In the genomic region with DNA sequence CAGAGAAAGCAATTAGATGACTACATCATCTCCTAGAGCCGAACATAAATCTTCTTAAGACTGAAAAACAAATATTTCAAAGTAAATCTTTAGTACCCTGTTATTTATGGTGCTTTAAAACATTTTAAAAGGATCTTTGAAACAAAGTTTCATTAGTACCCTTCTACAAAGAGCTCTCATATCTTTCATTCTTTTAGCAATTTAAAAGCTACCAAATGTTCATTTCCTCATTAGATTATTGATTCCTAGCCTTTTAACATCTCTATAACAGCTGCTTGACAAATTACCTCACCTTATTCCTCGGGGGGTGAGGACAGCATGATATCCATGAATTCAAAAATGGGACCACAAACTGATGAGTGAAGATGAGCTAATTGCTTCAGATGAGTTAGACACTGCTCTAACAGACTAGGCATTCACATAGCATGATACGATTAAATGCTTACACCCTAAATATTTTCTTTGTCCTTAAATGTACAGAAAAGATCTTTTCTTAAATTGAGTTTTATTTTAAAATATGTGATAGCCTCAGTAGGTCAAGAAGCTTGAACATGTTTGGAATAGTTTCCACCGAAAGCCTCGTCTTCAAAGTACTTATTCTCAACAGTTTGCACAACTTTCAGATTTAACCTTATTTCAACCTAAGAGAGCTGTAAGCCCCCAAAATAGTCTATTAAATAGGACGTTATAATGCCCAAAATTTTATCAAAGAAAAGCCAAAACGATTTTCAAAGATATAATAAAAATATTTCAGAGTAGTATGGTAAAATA, we compare ENCODE assay signal across 7 cellular contexts. TPM values are rescaled to one million over a fixed set of nuclear protein-coding genes. Genes with fewer than 3 reads are reported as not detected.
A peak's percentile ranks its signal among the peaks of the same experiment; 100 is the strongest.
DNase-seq lines count a peak whose midpoint lies in the region; ATAC-seq and TF ChIP-seq lines count a peak whose summit lies in the region.

No MANE protein-coding gene starts in this region.

- H3K4me3 ChIP-seq in GM23248 (peak overlapping the region; percentile 98), PC-3 (ENCODE audit: low read length) (peak overlapping the region; percentile 89), esophagus muscularis mucosa (peak overlapping the region; percentile 76 to 97 (median 92)), skeletal muscle cell (ENCODE audit: low read depth, low read length) (peak overlapping the region; percentile 82), testis (no peak overlapping the region)

- in situ Hi-C loops in GM23248 (cut with MboI): no loop called here

- no peak for TF ChIP-seq POLR2A in esophagus muscularis mucosa (IDR thresholded peaks at IDR 0.05; ENCODE audit: low read depth)
- no peak for TF ChIP-seq POLR2A in testis (IDR thresholded peaks at IDR 0.05)

- H3F3A ChIP-seq in GM23248 (ENCODE audit: insufficient read depth): peaks cover 26% of the 10 kb centered on the region
- no peaks in the 10 kb centered on the region for H3F3A ChIP-seq in PC-3 (ENCODE audit: low read length, unreplicated experiment)

- no peaks in the 10 kb centered on the region for H3K9me3 ChIP-seq in GM23248 (ENCODE audit: low read depth)
- H3K9me3 ChIP-seq in PC-3 (ENCODE audit: low read length): no peaks in the 10 kb centered on the region
- no peaks in the 10 kb centered on the region for H3K9me3 ChIP-seq in esophagus muscularis mucosa
- no peaks in the 10 kb centered on the region for H3K9me3 ChIP-seq in testis

- H3K9me2 ChIP-seq in GM23248 (ENCODE audit: insufficient read depth) (no peaks in the 10 kb centered on the region), PC-3 (replicated peaks; ENCODE audit: low read length) (no peaks in the 10 kb centered on the region)

- H3K4me2 ChIP-seq in GM23248 (ENCODE audit: unreplicated experiment) (peak overlapping the region; percentile 95), PC-3 (ENCODE audit: low read length) (peak overlapping the region; percentile 98)

- peak; percentile 50 for DNase-seq in GM23248
- DNase-seq in PC-3: no peak
- DNase-seq in esophagus muscularis mucosa (ENCODE audit: extremely low spot score): no peak
- DNase-seq in skeletal muscle cell (ENCODE audit: low read depth): no peak
- DNase-seq in GF-D8 (lab: John Stamatoyannopoulos, UW): no peak
- DNase-seq in testis: no peak

- TF ChIP-seq EP300 in esophagus muscularis mucosa (IDR thresholded peaks at IDR 0.05): no peak

- WGBS in GM23248 (ENCODE audit: low coverage in 1 of 2, low lambda C conversion rate in 2 of 2, missing lambda C conversion rate in 2 of 2), 2 experiments: 14 to 17% methylated on average over 7 of the region's 7 CpGs
- WGBS in esophagus muscularis mucosa: 19% methylated on average over 7 of the region's 7 CpGs
- 17 to 20% methylated on average over 7 of the region's 7 CpGs for WGBS in testis, 2 donors

- no peaks in the 10 kb centered on the region for H3K36me3 ChIP-seq in GM23248 (ENCODE audit: low read depth)
- no peaks in the 10 kb centered on the region for H3K36me3 ChIP-seq in PC-3 (ENCODE audit: low read depth, low read length)
- no peaks in the 10 kb centered on the region for H3K36me3 ChIP-seq in esophagus muscularis mucosa
- H3K36me3 ChIP-seq in testis (ENCODE audit: low read depth, missing control alignments): no peaks in the 10 kb centered on the region

- TF ChIP-seq CTCF in PC-3 (conservative IDR thresholded peaks at IDR 0.05; ENCODE audit: low read depth, low read length): no peak
- TF ChIP-seq CTCF in esophagus muscularis mucosa (IDR thresholded peaks at IDR 0.05): no peak
- no peak for TF ChIP-seq CTCF in testis (IDR thresholded peaks at IDR 0.05)

- peaks cover 22% of the 10 kb centered on the region for H3K4me1 ChIP-seq in GM23248 (ENCODE audit: insufficient read depth)
- peaks cover 24% of the 10 kb centered on the region for H3K4me1 ChIP-seq in PC-3 (ENCODE audit: insufficient read depth, low read length)
- H3K4me1 ChIP-seq in esophagus muscularis mucosa: peaks cover 34 to 77% (median 70%) of the 10 kb centered on the region in 4 donors
- peaks cover 13% of the 10 kb centered on the region for H3K4me1 ChIP-seq in testis

- H2AFZ ChIP-seq in GM23248 (peak overlapping the region; percentile 92), PC-3 (ENCODE audit: low read length) (no peak overlapping the region)

- no TSS peak for BruUV-seq in PC-3 (replicated peaks; lab: Mats Ljungman, UMichigan)

- H4K20me1 ChIP-seq in GM23248 (ENCODE audit: insufficient read depth) (no peaks in the 10 kb centered on the region), PC-3 (ENCODE audit: low read length) (0 out of 2 replicates have a peak, but pooled peaks cover 7% of the 10 kb centered on the region)

- H3K27me3 ChIP-seq in GM23248 (replicated peaks; ENCODE audit: insufficient read depth): no peaks in the 10 kb centered on the region
- no peaks in the 10 kb centered on the region for H3K27me3 ChIP-seq in PC-3 (ENCODE audit: low read length)
- H3K27me3 ChIP-seq in esophagus muscularis mucosa: no peaks in the 10 kb centered on the region
- H3K27me3 ChIP-seq in testis: no peaks in the 10 kb centered on the region

- H3K27ac ChIP-seq in GM23248: peak overlapping the region; percentile 96
- no peak overlapping the region for H3K27ac ChIP-seq in PC-3 (ENCODE audit: low read length)
- H3K27ac ChIP-seq in esophagus muscularis mucosa (replicated peaks in 1 of 4): peak overlapping the region; percentile 95 to 98 (median 98)
- H3K27ac ChIP-seq in testis: peak overlapping the region in 1 of 2 donors; percentile 15

- intact Hi-C loops in PC-3 (cut with micrococcal nuclease): loop anchor here (1.0 kb wide), 1 partner anchor 100 kb away; no protein-coding TSS in a partner anchor
- intact Hi-C loops in esophagus muscularis mucosa (cut with DNase I): loop anchor here (5.0 to 10.0 kb wide), 3 partner anchors 100 to 153 kb away; partner anchors contain the start of genes FKBP1B, SF3B6 and WDCP
- intact Hi-C loops in testis (cut with DNase I; ENCODE audit: low total_unique reads): loop anchor here (5.0 kb wide), 1 partner anchor 153 kb away; the partner anchor contains the start of gene SF3B6

- POLR2A ChIA-PET in PC-3 (lab: Charles Lee; ENCODE audit: unreplicated experiment): interaction anchor here (0.6 to 1.2 kb wide), 2 partner anchors 23 to 207 kb away, joined by 3 to 6 read pairs; no protein-coding TSS in a partner anchor

- H3K9ac ChIP-seq in GM23248 (peak overlapping the region; percentile 97), PC-3 (ENCODE audit: low read length) (peak overlapping the region; percentile 91; the same call in 1 of the 2 replicates)

- H3K79me2 ChIP-seq in GM23248 (ENCODE audit: insufficient read depth) (peaks cover 86% of the 10 kb centered on the region), PC-3 (ENCODE audit: low read length) (peaks cover 89% of the 10 kb centered on the region)

- CTCF ChIA-PET in PC-3 (lab: Charles Lee): interaction anchor here (0.6 to 3.9 kb wide), 2 partner anchors 10 to 100 kb away, joined by 4 to 39 read pairs; no protein-coding TSS in a partner anchor

- ATAC-seq in PC-3 (no peak), GM21737 (IDR thresholded peaks at IDR 0.05; ENCODE audit: unreplicated experiment) (no peak)

RNA-seq across cellular contexts. Expression of gene ATAD2B, which starts 2.1 kb away (rescaled TPM):
- 6.7 and 10.9 TPM in 2 replicates for total RNA-seq in GM23248 (2014; rRNA removed; shearing (Covaris generic))
- polyA plus RNA-seq in GM23248 (2016; fragmentation: Nextera tagmentation; extraction: Ambion mirVana): 4.1 and 4.8 TPM in 2 replicates
- total RNA-seq in PC-3 (2014; rRNA removed): 8.6 TPM in 2 replicates
- 10 to 100 TPM in 3 of 4 donors, 1 to 10 TPM in 1; 8.0 to 17.4 (median 13.5) TPM for total RNA-seq in esophagus muscularis mucosa
- total RNA-seq in testis: 10 to 100 TPM; 23.2 to 32.3 TPM
- polyA plus RNA-seq in testis (ENCODE audit: insufficient read depth, low read depth, low replicate concordance): 11.7 TPM

RNA-seq across cellular contexts. Expression of gene UBXN2A, which starts 15.5 kb away (rescaled TPM):
- total RNA-seq in GM23248 (2014; rRNA removed; shearing (Covaris generic)): 11.9 and 17.2 TPM in 2 replicates
- polyA plus RNA-seq in GM23248 (2016; fragmentation: Nextera tagmentation; extraction: Ambion mirVana) (16.3 and 18.0 TPM in 2 replicates), testis (ENCODE audit: insufficient read depth, low read depth, low replicate concordance) (9.4 TPM)
- total RNA-seq in PC-3 (2014; rRNA removed) (14.2 and 15.4 TPM in 2 replicates), esophagus muscularis mucosa (10 to 100 TPM; 17.1 to 23.4 (median 20.3) TPM), testis (10 to 100 TPM; 11.9 to 18.4 TPM)

Comparison
In these comparisons a context has a peak if more than half of its experiments do, and no peak if none do; other contexts are left out.
1. H3K4me3 ChIP-seq: peak in GM23248 (single experiment), PC-3 (single experiment), esophagus muscularis mucosa (4 of 4) and skeletal muscle cell (single experiment); none in testis (0 of 2).